ENCODE assay signal across 11 cellular contexts in genomic region chr1:109777436-109777835, GRCh38. TPM values are rescaled to one million over a fixed set of nuclear protein-coding genes. Genes with fewer than 3 reads are reported as not detected.
DNase-seq lines count a peak whose midpoint lies in the region; ATAC-seq and TF ChIP-seq lines count a peak whose summit lies in the region.
"Had no signal": no experiment of that assay in that cellular context is flagged by ENCODE, and none has a peak within 500 bp of the region (broad histone marks: within the 10 kb centered on the region; RNA-seq: fewer than 3 reads in every experiment).

No MANE protein-coding gene starts in this region.

- H3K27ac ChIP-seq in DND-41 (ENCODE audit: low read length) (peak overlapping the region; percentile 55), PC-3 (ENCODE audit: low read length) (no peak overlapping the region), left ventricle myocardium inferior (replicated peaks) (peak overlapping the region; percentile 12)
- H3K27ac ChIP-seq: pancreas had no signal

- POLR2A ChIA-PET in PC-3 (lab: Charles Lee; ENCODE audit: unreplicated experiment): no interaction called here

- H3K79me2 ChIP-seq in DND-41 (ENCODE audit: insufficient read depth, low read length): no peaks in the 10 kb centered on the region
- no peaks in the 10 kb centered on the region for H3K79me2 ChIP-seq in PC-3 (ENCODE audit: low read length)

- CTCF ChIA-PET in PC-3 (lab: Charles Lee): interaction anchor here (0.6 to 5.3 kb wide), 3 partner anchors 202 to 234 kb away, joined by 3 to 59 read pairs (median 3); partner anchors contain the start of gene AHCYL1

- no peak overlapping the region for H3K4me3 ChIP-seq in DND-41 (ENCODE audit: low read depth in 1 of 2, low read length in 2 of 2)
- no peak overlapping the region for H3K4me3 ChIP-seq in PC-3 (ENCODE audit: low read length)
- H3K4me3 ChIP-seq in left ventricle myocardium inferior: no peak overlapping the region
- H3K4me3 ChIP-seq: gastrocnemius medialis, pancreas had no signal

- no peak overlapping the region for H3K9ac ChIP-seq in DND-41 (ENCODE audit: low read depth, low read length)
- H3K9ac ChIP-seq in PC-3 (ENCODE audit: low read length): no peak overlapping the region

- intact Hi-C loops in PC-3 (cut with micrococcal nuclease): no loop called here
- intact Hi-C loops in left ventricle myocardium inferior (cut with micrococcal nuclease): loop anchor here (2.0 kb wide), 1 partner anchor 205 kb away; no protein-coding TSS in a partner anchor
- intact Hi-C loops in sciatic nerve (cut with DNase I): loop anchor here (2.0 kb wide), 1 partner anchor 203 kb away; no protein-coding TSS in a partner anchor

- DNase-seq in DND-41 (no peak), PC-3 (no peak), left ventricle myocardium inferior (peak; percentile 10), sciatic nerve (ENCODE audit: low spot score) (peak; percentile 49), cerebellum (ENCODE audit: low spot score) (no peak), globus pallidus (ENCODE audit: low spot score) (no peak)

- no peak for ATAC-seq in DND-41 (ENCODE audit: insufficient read depth, low read depth)
- ATAC-seq in PC-3: no peak
- ATAC-seq in sciatic nerve: peak; percentile 2
- ATAC-seq in GM19467 (IDR thresholded peaks at IDR 0.05; ENCODE audit: unreplicated experiment): no peak

- no peaks in the 10 kb centered on the region for H3K9me2 ChIP-seq in PC-3 (replicated peaks; ENCODE audit: low read length)

- H3K36me3 ChIP-seq in DND-41 (ENCODE audit: insufficient read depth, low read length) (no peaks in the 10 kb centered on the region), PC-3 (ENCODE audit: low read depth, low read length) (no peaks in the 10 kb centered on the region), left ventricle myocardium inferior (no peaks in the 10 kb centered on the region)
- H3K36me3 ChIP-seq: gastrocnemius medialis, pancreas had no signal

- H3K9me3 ChIP-seq in DND-41 (ENCODE audit: insufficient read depth, low read length, severe bottlenecking): peaks cover 7% of the 10 kb centered on the region
- no peaks in the 10 kb centered on the region for H3K9me3 ChIP-seq in PC-3 (ENCODE audit: low read length)
- H3K9me3 ChIP-seq in left ventricle myocardium inferior (replicated peaks): peaks cover 9% of the 10 kb centered on the region
- H3K9me3 ChIP-seq: gastrocnemius medialis, pancreas had no signal

- TF ChIP-seq CTCF in DND-41 (IDR thresholded peaks at IDR 0.05; ENCODE audit: borderline replicate concordance, extremely low read depth, low read length, poor library complexity, severe bottlenecking) (no peak), PC-3 (conservative IDR thresholded peaks at IDR 0.05; ENCODE audit: low read depth, low read length) (no peak), left ventricle myocardium inferior (IDR thresholded peaks at IDR 0.05; ENCODE audit: borderline replicate concordance) (no peak)

- H4K20me1 ChIP-seq in DND-41 (ENCODE audit: insufficient read depth, low read length) (no peaks in the 10 kb centered on the region), PC-3 (ENCODE audit: low read length) (no peaks in the 10 kb centered on the region)

- H3K4me1 ChIP-seq in DND-41 (ENCODE audit: insufficient read depth, low read length) (peaks cover 17% of the 10 kb centered on the region), PC-3 (ENCODE audit: insufficient read depth, low read length) (peaks cover 18% of the 10 kb centered on the region; the same call in 1 of the 2 replicates), left ventricle myocardium inferior (peaks cover 6% of the 10 kb centered on the region)
- H3K4me1 ChIP-seq: pancreas had no signal

- H3K4me2 ChIP-seq in DND-41 (ENCODE audit: insufficient read depth, low read length) (no peak overlapping the region), PC-3 (ENCODE audit: low read length) (no peak overlapping the region)

- H3K27me3 ChIP-seq in DND-41 (ENCODE audit: insufficient read depth, low read length, poor library complexity): peaks cover 3% of the 10 kb centered on the region
- H3K27me3 ChIP-seq in PC-3 (ENCODE audit: low read length): no peaks in the 10 kb centered on the region
- no peaks in the 10 kb centered on the region for H3K27me3 ChIP-seq in left ventricle myocardium inferior (ENCODE audit: low read depth)
- H3K27me3 ChIP-seq: gastrocnemius medialis, pancreas had no signal

- H3F3A ChIP-seq in PC-3 (ENCODE audit: low read length, unreplicated experiment): no peaks in the 10 kb centered on the region

- no TSS peak for BruUV-seq in PC-3 (replicated peaks; lab: Mats Ljungman, UMichigan)

- H2AFZ ChIP-seq in DND-41 (ENCODE audit: low read depth, low read length) (peak overlapping the region; percentile 14), PC-3 (ENCODE audit: low read length) (peak overlapping the region; percentile 20; the same call in 1 of the 2 replicates)

RNA-seq across cellular contexts. Expression of gene EPS8L3, which starts 13.7 kb away (rescaled TPM):
- total RNA-seq in PC-3 (2014; rRNA removed) (not detected in 2 replicates), left ventricle myocardium inferior (0.11 TPM), sciatic nerve (not detected), cerebellum (not detected)
- total RNA-seq: activated CD8-positive, alpha-beta memory T cell treated with anti-CD3 and anti-CD28 coated beads for 36 hours; T-helper 2 cell treated with Interferon-gamma antibody and Interleukin-4, amounts not matched to agents 100 ng/mL and 5 ng/mL, for 36 hours had no signal

RNA-seq across cellular contexts. Expression of gene GSTM3, which starts 36.6 kb away (rescaled TPM):
- 76.6 and 80.9 TPM in 2 replicates for total RNA-seq in PC-3 (2014; rRNA removed)
- total RNA-seq in left ventricle myocardium inferior: 93.7 TPM
- total RNA-seq in sciatic nerve: 104 TPM
- total RNA-seq in cerebellum: 47.8 TPM

Comparison
In these comparisons a context has a peak if more than half of its experiments do, and no peak if none do; other contexts are left out.
1. DNase-seq: peak in left ventricle myocardium inferior (single experiment) and sciatic nerve (single experiment); none in DND-41 (single experiment), PC-3 (single experiment), cerebellum (single experiment) and globus pallidus (single experiment).